ENCODE assay signal across 11 cellular contexts in the genomic region with DNA sequence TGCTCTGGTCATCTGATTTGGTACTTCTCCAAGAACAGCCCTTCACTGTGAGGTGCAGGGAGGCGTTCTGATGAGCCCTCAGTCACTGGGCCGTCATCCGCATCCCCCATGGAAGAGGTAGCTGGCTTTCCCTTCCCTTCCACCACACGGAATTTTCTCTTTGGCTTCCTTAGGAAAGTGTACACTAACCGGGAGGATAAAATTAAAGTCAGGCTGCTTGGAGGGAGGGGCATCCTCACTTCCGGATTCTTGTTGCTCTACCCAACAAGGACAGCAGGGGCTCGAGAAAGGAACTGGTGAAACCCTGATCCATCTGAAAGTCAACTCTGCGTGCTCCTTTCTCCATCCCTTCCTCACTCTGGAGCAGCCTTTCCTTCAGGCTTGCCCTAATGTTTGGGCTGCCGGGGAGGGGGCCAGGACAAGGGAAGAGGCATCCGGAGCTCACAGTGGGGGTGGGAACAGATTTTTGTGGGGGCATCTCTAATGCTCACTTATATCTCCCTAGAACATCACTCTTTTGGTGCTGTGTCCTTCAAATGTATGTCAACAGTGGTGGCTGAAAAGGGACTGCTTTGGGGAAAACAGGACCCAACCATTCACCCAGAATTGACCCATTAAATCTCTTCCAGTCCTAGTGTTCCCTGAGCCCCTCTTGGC.
DNase-seq lines count a peak whose midpoint lies in the region; ATAC-seq and TF ChIP-seq lines count a peak whose summit lies in the region.
"Had no signal": no experiment of that assay in that cellular context is flagged by ENCODE, and none has a peak within 500 bp of the region (broad histone marks: within the 10 kb centered on the region; RNA-seq: fewer than 3 reads in every experiment).

No MANE protein-coding gene starts in this region.

- peak; percentile 40 for TF ChIP-seq CTCF in progenitor cell of endocrine pancreas (IDR thresholded peaks at IDR 0.05; ENCODE audit: unreplicated experiment)

- POLR2A ChIA-PET in activated naive CD8-positive, alpha-beta T cell treated with anti-CD3 and anti-CD28 coated beads, Interleukin-2, amount 10 ng/mL, durations not matched to agents 7 days and 5 days (lab: Charles Lee), result interaction anchor here (1.3 kb wide), 1 partner anchor 101 kb away, joined by 3 read pairs; a partner anchor contains a TSS

- ATAC-seq in activated naive CD8-positive, alpha-beta T cell treated with anti-CD3 and anti-CD28 coated beads, Interleukin-2, amount 10 ng/mL, durations not matched to agents 7 days and 5 days (ENCODE audit: low read depth), result no peak
- no peak for ATAC-seq in HG03095 (IDR thresholded peaks at IDR 0.05; ENCODE audit: unreplicated experiment)

- H3K9me3 Mint-ChIP-seq in activated naive CD4-positive, alpha-beta T cell treated with anti-CD3 and anti-CD28 coated beads, Interleukin-2, amount 10 ng/mL, durations not matched to agents 7 days and 5 days, result no peaks in the 10 kb centered on the region
- no peaks in the 10 kb centered on the region for H3K9me3 Mint-ChIP-seq in activated naive CD8-positive, alpha-beta T cell treated with anti-CD3 and anti-CD28 coated beads, Interleukin-2, amount 10 ng/mL, durations not matched to agents 7 days and 5 days
- no peaks in the 10 kb centered on the region for H3K9me3 Mint-ChIP-seq in progenitor cell of endocrine pancreas (ENCODE audit: low read depth)

- peak overlapping the region; percentile 55 for H3K4me3 Mint-ChIP-seq in activated naive CD4-positive, alpha-beta T cell treated with anti-CD3 and anti-CD28 coated beads, Interleukin-2, amount 10 ng/mL, durations not matched to agents 7 days and 5 days
- H3K4me3 Mint-ChIP-seq in activated naive CD8-positive, alpha-beta T cell treated with anti-CD3 and anti-CD28 coated beads, Interleukin-2, amount 10 ng/mL, durations not matched to agents 7 days and 5 days, result peak overlapping the region; percentile 64
- peak overlapping the region; percentile 43 for H3K4me3 Mint-ChIP-seq in progenitor cell of endocrine pancreas (ENCODE audit: low read depth)

- CTCF ChIA-PET in activated naive CD4-positive, alpha-beta T cell treated with anti-CD3 and anti-CD28 coated beads, Interleukin-2, amount 10 ng/mL, durations not matched to agents 7 days and 5 days (lab: Charles Lee), result interaction anchor here (1.2 to 1.9 kb wide), 2 partner anchors 121 to 251 kb away, joined by 3 to 7 read pairs; no protein-coding TSS in a partner anchor

- H3K36me3 Mint-ChIP-seq in activated naive CD4-positive, alpha-beta T cell treated with anti-CD3 and anti-CD28 coated beads, Interleukin-2, amount 10 ng/mL, durations not matched to agents 7 days and 5 days, result no peaks in the 10 kb centered on the region
- H3K36me3 Mint-ChIP-seq in activated naive CD8-positive, alpha-beta T cell treated with anti-CD3 and anti-CD28 coated beads, Interleukin-2, amount 10 ng/mL, durations not matched to agents 7 days and 5 days, result peaks cover 3% of the 10 kb centered on the region
- H3K36me3 Mint-ChIP-seq in progenitor cell of endocrine pancreas (ENCODE audit: insufficient read depth), result no peaks in the 10 kb centered on the region

- H3K4me1 Mint-ChIP-seq in activated naive CD4-positive, alpha-beta T cell treated with anti-CD3 and anti-CD28 coated beads, Interleukin-2, amount 10 ng/mL, durations not matched to agents 7 days and 5 days, result peaks cover 43% of the 10 kb centered on the region
- peaks cover 28% of the 10 kb centered on the region for H3K4me1 Mint-ChIP-seq in activated naive CD8-positive, alpha-beta T cell treated with anti-CD3 and anti-CD28 coated beads, Interleukin-2, amount 10 ng/mL, durations not matched to agents 7 days and 5 days
- H3K4me1 Mint-ChIP-seq in progenitor cell of endocrine pancreas (ENCODE audit: low read depth), result peaks cover 16% of the 10 kb centered on the region

- H3K27me3 Mint-ChIP-seq in activated naive CD4-positive, alpha-beta T cell treated with anti-CD3 and anti-CD28 coated beads, Interleukin-2, amount 10 ng/mL, durations not matched to agents 7 days and 5 days, result peaks cover 42% of the 10 kb centered on the region
- H3K27me3 Mint-ChIP-seq in activated naive CD8-positive, alpha-beta T cell treated with anti-CD3 and anti-CD28 coated beads, Interleukin-2, amount 10 ng/mL, durations not matched to agents 7 days and 5 days, result peaks cover 20% of the 10 kb centered on the region
- H3K27me3 Mint-ChIP-seq in progenitor cell of endocrine pancreas, result peaks cover 72% of the 10 kb centered on the region

- DNase-seq in activated naive CD4-positive, alpha-beta T cell treated with anti-CD3 and anti-CD28 coated beads, Interleukin-2, amount 10 ng/mL, durations not matched to agents 7 days and 5 days, result peak; percentile 49
- no peak for DNase-seq in activated naive CD4-positive, alpha-beta T cell treated with anti-CD3 and anti-CD28 coated beads, Interleukin-2, amount 50 U/mL, for 16 hours
- peak; percentile 56 to 59 for DNase-seq in Kasumi-1 (lab: John Stamatoyannopoulos, UW)
- no peak for DNase-seq in activated naive CD8-positive, alpha-beta T cell treated with anti-CD3 and anti-CD28 coated beads, Interleukin-2, amount 10 ng/mL, durations not matched to agents 7 days and 5 days
- DNase-seq in progenitor cell of endocrine pancreas (ENCODE audit: low spot score, unreplicated experiment), result no peak
- no peak for DNase-seq in stimulated activated CD4-positive, alpha-beta T cell treated with anti-CD3 and anti-CD28 coated beads, Interleukin-4, amount 100 ng/mL, for 1 hour
- DNase-seq in NCI-H1694 (lab: John Stamatoyannopoulos, UW), result no peak
- DNase-seq: glutamatergic neuron; KG1; stimulated activated CD4-positive, alpha-beta T cell treated with anti-CD3 and anti-CD28 coated beads, Interleukin-1b, Interleukin-23, amount 100 ng/mL, for 48 hours had no signal

- H3K27ac Mint-ChIP-seq in activated naive CD4-positive, alpha-beta T cell treated with anti-CD3 and anti-CD28 coated beads, Interleukin-2, amount 10 ng/mL, durations not matched to agents 7 days and 5 days, result peak overlapping the region; percentile 98
- peak overlapping the region; percentile 74 for H3K27ac Mint-ChIP-seq in activated naive CD8-positive, alpha-beta T cell treated with anti-CD3 and anti-CD28 coated beads, Interleukin-2, amount 10 ng/mL, durations not matched to agents 7 days and 5 days
- no peak overlapping the region for H3K27ac Mint-ChIP-seq in progenitor cell of endocrine pancreas

Comparison
In these comparisons a context has a peak if more than half of its experiments do, and no peak if none do; other contexts are left out.
1. DNase-seq: peak in activated naive CD4-positive, alpha-beta T cell treated with anti-CD3 and anti-CD28 coated beads, Interleukin-2, amount 10 ng/mL, durations not matched to agents 7 days and 5 days (single experiment) and Kasumi-1 (2 of 2); none in activated naive CD4-positive, alpha-beta T cell treated with anti-CD3 and anti-CD28 coated beads, Interleukin-2, amount 50 U/mL, for 16 hours (single experiment), activated naive CD8-positive, alpha-beta T cell treated with anti-CD3 and anti-CD28 coated beads, Interleukin-2, amount 10 ng/mL, durations not matched to agents 7 days and 5 days (single experiment), progenitor cell of endocrine pancreas (single experiment), stimulated activated CD4-positive, alpha-beta T cell treated with anti-CD3 and anti-CD28 coated beads, Interleukin-4, amount 100 ng/mL, for 1 hour (single experiment) and NCI-H1694 (single experiment).
2. Peak in every context shown above with its lines, with median percentiles within 50 percentile points of each other: H3K4me3 Mint-ChIP-seq.